14 cellular contexts compared by ENCODE assay signal in genomic region chr21:42174173-42174572, GRCh38. TPM values are rescaled to one million over a fixed set of nuclear protein-coding genes. Genes with fewer than 3 reads are reported as not detected.
DNase-seq lines count a peak whose midpoint lies in the region; ATAC-seq and TF ChIP-seq lines count a peak whose summit lies in the region.
"Had no signal": no experiment of that assay in that cellular context is flagged by ENCODE, and none has a peak within 500 bp of the region (broad histone marks: within the 10 kb centered on the region; RNA-seq: fewer than 3 reads in every experiment).

No MANE protein-coding gene starts in this region.

- CTCF ChIA-PET in A673 (lab: Charles Lee), result no interaction called here

- intact Hi-C loops in A673 (cut with micrococcal nuclease; ENCODE audit: unreplicated experiment), result no loop called here
- intact Hi-C loops in esophagus muscularis mucosa (cut with DNase I), result no loop called here
- intact Hi-C loops in right cardiac atrium (cut with DNase I), result no loop called here

- H3K4me1 ChIP-seq in A673 (ENCODE audit: insufficient read depth, low read length, poor library complexity, severe bottlenecking) (no peaks in the 10 kb centered on the region), esophagus muscularis mucosa (peaks cover 4 to 16% (median 13%) of the 10 kb centered on the region in 4 donors), right cardiac atrium (ENCODE audit: control insufficient read depth, insufficient read depth, low read length) (no peaks in the 10 kb centered on the region)
- H3K4me1 ChIP-seq: SJCRH30 had no signal

- TF ChIP-seq CTCF in A673 (conservative IDR thresholded peaks at IDR 0.05; ENCODE audit: low read depth, low read length) (no peak), GM12864 (IDR thresholded peaks at IDR 0.05; ENCODE audit: low read depth, low read length, missing control alignments) (no peak), esophagus muscularis mucosa (IDR thresholded peaks at IDR 0.05) (no peak)

- no TSS peak for BruUV-seq in A673 (replicated peaks; lab: Mats Ljungman, UMichigan)

- POLR2A ChIA-PET in A673 (lab: Charles Lee; ENCODE audit: low non-redundant PET), result no interaction called here

- no peaks in the 10 kb centered on the region for H3K27me3 ChIP-seq in A673 (replicated peaks; ENCODE audit: insufficient read depth, low read depth, low read length, poor library complexity)
- no peaks in the 10 kb centered on the region for H3K27me3 ChIP-seq in esophagus muscularis mucosa
- no peaks in the 10 kb centered on the region for H3K27me3 ChIP-seq in right cardiac atrium (ENCODE audit: control insufficient read depth, insufficient read depth)
- H3K27me3 ChIP-seq: neutrophil, sigmoid colon, SJCRH30, suprapubic skin had no signal

- no peak for TF ChIP-seq POLR2A in esophagus muscularis mucosa (IDR thresholded peaks at IDR 0.05; ENCODE audit: low read depth)

- no peak for TF ChIP-seq EP300 in esophagus muscularis mucosa (IDR thresholded peaks at IDR 0.05)

- DNase-seq in A673 (ENCODE audit: low spot score) (peak; percentile 14), GM12864 (ENCODE audit: low read depth) (peak; percentile 39), NCI-H524 treated with DMSO at 0.1 percent for 48 hours (lab: John Stamatoyannopoulos, UW) (peak; percentile 41), esophagus muscularis mucosa (ENCODE audit: extremely low spot score) (peak; percentile 37), right cardiac atrium (no peak), medulla oblongata (ENCODE audit: extremely low spot score) (no peak)
- no peak for DNase-seq in stimulated activated CD4-positive, alpha-beta T cell treated with anti-CD3 and anti-CD28 coated beads, Interleukin-12 subunit alpha, Interleukin-12 subunit beta, amount 100 ng/mL, for 4 hours
- DNase-seq: activated CD4-positive, alpha-beta T cell treated with anti-CD3 and anti-CD28 coated beads, Interleukin-2, amount 50 U/mL, for 4 hours; islet precursor cell; sigmoid colon had no signal

- no peak overlapping the region for H3K4me3 ChIP-seq in A673 (ENCODE audit: low read depth, low read length, poor library complexity, severe bottlenecking)
- H3K4me3 ChIP-seq in GM12864 (ENCODE audit: low read depth, low read length), result no peak overlapping the region; the same call in 1 of the 2 replicates
- no peak overlapping the region for H3K4me3 ChIP-seq in esophagus muscularis mucosa
- H3K4me3 ChIP-seq in right cardiac atrium (ENCODE audit: low read length), result no peak overlapping the region
- H3K4me3 ChIP-seq: sigmoid colon, SJCRH30, suprapubic skin had no signal

- H3K27ac ChIP-seq in A673 (ENCODE audit: low read depth, low read length, poor library complexity, severe bottlenecking) (no peak overlapping the region), esophagus muscularis mucosa (replicated peaks in 1 of 4) (no peak overlapping the region), right cardiac atrium (ENCODE audit: low read length) (no peak overlapping the region)
- H3K27ac ChIP-seq: neutrophil, sigmoid colon, SJCRH30, suprapubic skin had no signal

- ATAC-seq in GM21737 (IDR thresholded peaks at IDR 0.05; ENCODE audit: unreplicated experiment), result no peak
- no peak for ATAC-seq in right cardiac atrium

- 78% methylated on average over 3 of the region's 4 CpGs for WGBS in esophagus muscularis mucosa
- 92% methylated on average over 4 of the region's 4 CpGs for WGBS in right cardiac atrium

- no peaks in the 10 kb centered on the region for H3K36me3 ChIP-seq in A673 (ENCODE audit: insufficient read depth, low read length, poor library complexity, severe bottlenecking)
- H3K36me3 ChIP-seq in esophagus muscularis mucosa, result no peaks in the 10 kb centered on the region
- H3K36me3 ChIP-seq: neutrophil, sigmoid colon, SJCRH30, suprapubic skin had no signal

- H3K9me3 ChIP-seq in A673 (ENCODE audit: low read depth, low read length, poor library complexity, severe bottlenecking) (no peaks in the 10 kb centered on the region), esophagus muscularis mucosa (no peaks in the 10 kb centered on the region), right cardiac atrium (ENCODE audit: control insufficient read depth, low read length) (no peaks in the 10 kb centered on the region)
- H3K9me3 ChIP-seq: neutrophil, sigmoid colon, SJCRH30, suprapubic skin had no signal

RNA-seq across cellular contexts. Expression of gene ABCG1, which starts 44.8 kb away (rescaled TPM):
- total RNA-seq in A673 (2021), result 3.4 and 6.2 TPM in 2 replicates
- total RNA-seq in esophagus muscularis mucosa, result 10 to 100 TPM; 16.1 to 25.9 (median 20.0) TPM
- total RNA-seq in right cardiac atrium, result 10 to 100 TPM in 1 of 4 donors, 1 to 10 TPM in 3; 3.6 to 11.5 (median 5.8) TPM
- 5.7 TPM for polyA plus RNA-seq in right cardiac atrium

Comparison
In these comparisons a context has a peak if more than half of its experiments do, and no peak if none do; other contexts are left out.
1. DNase-seq: peak in A673 (single experiment), GM12864 (single experiment), NCI-H524 treated with DMSO at 0.1 percent for 48 hours (single experiment) and esophagus muscularis mucosa (single experiment); none in stimulated activated CD4-positive, alpha-beta T cell treated with anti-CD3 and anti-CD28 coated beads, Interleukin-12 subunit alpha, Interleukin-12 subunit beta, amount 100 ng/mL, for 4 hours (single experiment), right cardiac atrium (0 of 3) and medulla oblongata (single experiment).